ENCODE assay signal across 8 cellular contexts in genomic region chr11:31958086-31958735, GRCh38.
DNase-seq lines count a peak whose midpoint lies in the region; ATAC-seq and TF ChIP-seq lines count a peak whose summit lies in the region.

No MANE protein-coding gene starts in this region.

- H3K9ac ChIP-seq in H9 (ENCODE audit: extremely low read depth, insufficient read length, low read length) (no peak overlapping the region), Loucy (ENCODE audit: low read depth, low read length, poor library complexity, severe bottlenecking) (no peak overlapping the region), endodermal cell (ENCODE audit: extremely low read depth, low read length, poor library complexity, severe bottlenecking) (no peak overlapping the region), mesenchymal stem cell (ENCODE audit: low read length) (peak overlapping the region; percentile 46)

- H3K4me1 ChIP-seq in H9 (ENCODE audit: insufficient read depth, low read length) (no peaks in the 10 kb centered on the region), Loucy (ENCODE audit: insufficient read depth, low read length, poor library complexity, severe bottlenecking) (no peaks in the 10 kb centered on the region), endodermal cell (ENCODE audit: control insufficient read depth, insufficient read depth, low read length) (peaks cover 32% of the 10 kb centered on the region), mesenchymal stem cell (ENCODE audit: control insufficient read depth, insufficient read depth, low read depth, low read length) (no peaks in the 10 kb centered on the region)

- no peak overlapping the region for H3K56ac ChIP-seq in H9 (ENCODE audit: insufficient read length, low read depth, low read length)

- no peak overlapping the region for H3K4me3 Mint-ChIP-seq in H9
- no peak overlapping the region for H3K4me3 Mint-ChIP-seq in activated CD4-positive, alpha-beta memory T cell treated with anti-CD3 and anti-CD28 coated beads, Interleukin-2, amount 10 ng/mL, durations not matched to agents 7 days and 5 days
- no peak overlapping the region for H3K4me3 Mint-ChIP-seq in endodermal cell
- H3K4me3 Mint-ChIP-seq in stimulated activated naive B cell treated with anti-CD40 and anti-IgM and Interleukin-4, amounts not matched to agents 10 μg/mL and 1 μg/mL and 100 μg/mL, for 72 hours, result no peak overlapping the region

- H3K36me3 Mint-ChIP-seq in H9 (ENCODE audit: insufficient read depth in 1 of 3, low read depth in 3 of 3) (no peaks in the 10 kb centered on the region), endodermal cell (ENCODE audit: low read depth) (no peaks in the 10 kb centered on the region)
- H3K36me3 Mint-ChIP-seq in activated CD4-positive, alpha-beta memory T cell treated with anti-CD3 and anti-CD28 coated beads, Interleukin-2, amount 10 ng/mL, durations not matched to agents 7 days and 5 days (ENCODE audit: low read depth), result no peaks in the 10 kb centered on the region
- H3K36me3 Mint-ChIP-seq in stimulated activated naive B cell treated with anti-CD40 and anti-IgM and Interleukin-4, amounts not matched to agents 10 μg/mL and 1 μg/mL and 100 μg/mL, for 72 hours, result no peaks in the 10 kb centered on the region

- H3K4ac ChIP-seq in H9 (ENCODE audit: low read depth, low read length) (no peak overlapping the region), mesenchymal stem cell (ENCODE audit: low read depth in 1 of 2, low read length in 2 of 2) (no peak overlapping the region)

- no CpG with 5 or more reads among the region's 15 CpGs for WGBS in H9 (ENCODE audit: extremely low coverage, insufficient read length, low lambda C conversion rate)
- WGBS in endodermal cell (ENCODE audit: insufficient coverage in 1 of 2, insufficient read length in 1 of 2), 2 experiments, result 28 to 60% methylated on average over 7 to 15 of the region's 15 CpGs
- WGBS in mesenchymal stem cell, result 27% methylated on average over 15 of the region's 15 CpGs

- no peak overlapping the region for H4K91ac ChIP-seq in H9 (ENCODE audit: insufficient read length, low read depth, low read length)
- H4K91ac ChIP-seq in mesenchymal stem cell (ENCODE audit: low read length), result no peak overlapping the region

- H3K9me3 ChIP-seq in H9 (ENCODE audit: control insufficient read depth, low read depth, low read length) (no peaks in the 10 kb centered on the region), Loucy (ENCODE audit: insufficient read depth, low read depth, low read length) (no peaks in the 10 kb centered on the region), endodermal cell (ENCODE audit: control insufficient read depth, low read length) (no peaks in the 10 kb centered on the region), mesenchymal stem cell (ENCODE audit: control insufficient read depth, low read length) (no peaks in the 10 kb centered on the region)

- H3K18ac ChIP-seq in H9 (ENCODE audit: insufficient read length, low read depth, low read length), result no peak overlapping the region
- H3K18ac ChIP-seq in mesenchymal stem cell (ENCODE audit: low read depth in 1 of 2, low read length in 2 of 2), result no peak overlapping the region

- TF ChIP-seq CTCF in H9 (conservative IDR thresholded peaks at IDR 0.05) (peak; percentile 98), Loucy (conservative IDR thresholded peaks at IDR 0.05; ENCODE audit: low read length) (peak; percentile 78), endodermal cell (conservative IDR thresholded peaks at IDR 0.05) (peak; percentile 99)

- H3K36me3 ChIP-seq in Loucy (ENCODE audit: insufficient read depth, low read length) (no peaks in the 10 kb centered on the region), endodermal cell (ENCODE audit: control insufficient read depth, insufficient read depth, low read length) (no peaks in the 10 kb centered on the region), mesenchymal stem cell (ENCODE audit: control insufficient read depth in 1 of 2, insufficient read depth in 2 of 2, low read depth in 1 of 2, low read length in 2 of 2) (no peaks in the 10 kb centered on the region)

- H2BK5ac ChIP-seq in H9 (ENCODE audit: insufficient read length, low read length) (no peak overlapping the region), mesenchymal stem cell (ENCODE audit: low read depth, low read length, poor library complexity, severe bottlenecking) (no peak overlapping the region)

- H3K14ac ChIP-seq in H9 (ENCODE audit: insufficient read depth, low read length) (no peak overlapping the region), mesenchymal stem cell (ENCODE audit: low read length in 2 of 2) (no peak overlapping the region)

- H3K4me2 ChIP-seq in H9 (ENCODE audit: insufficient read depth, insufficient read length, low read length) (no peak overlapping the region), Loucy (ENCODE audit: low read depth, low read length, poor library complexity, severe bottlenecking) (no peak overlapping the region), mesenchymal stem cell (ENCODE audit: low read length, poor library complexity, severe bottlenecking) (no peak overlapping the region)

- H2BK12ac ChIP-seq in H9 (ENCODE audit: insufficient read length, low read depth, low read length) (no peak overlapping the region), mesenchymal stem cell (ENCODE audit: low read length in 2 of 2) (no peak overlapping the region)

- ATAC-seq in stimulated activated naive B cell treated with anti-CD40 and anti-IgM and Interleukin-4, amounts not matched to agents 10 μg/mL and 1 μg/mL and 100 μg/mL, for 72 hours (replicated peaks), result peak; percentile 67 to 70

- H3K27me3 Mint-ChIP-seq in H9 (ENCODE audit: low read depth) (peaks cover 13% of the 10 kb centered on the region), endodermal cell (ENCODE audit: insufficient read depth) (peaks cover 28% of the 10 kb centered on the region)
- peaks cover 3% of the 10 kb centered on the region for H3K27me3 Mint-ChIP-seq in activated CD4-positive, alpha-beta memory T cell treated with anti-CD3 and anti-CD28 coated beads, Interleukin-2, amount 10 ng/mL, durations not matched to agents 7 days and 5 days
- peaks cover 3 to 24% of the 10 kb centered on the region in 2 donors for H3K27me3 Mint-ChIP-seq in stimulated activated naive B cell treated with anti-CD40 and anti-IgM and Interleukin-4, amounts not matched to agents 10 μg/mL and 1 μg/mL and 100 μg/mL, for 72 hours

- no peaks in the 10 kb centered on the region for H3K79me1 ChIP-seq in H9 (ENCODE audit: insufficient read depth, low read depth, low read length, poor library complexity, severe bottlenecking)
- no peaks in the 10 kb centered on the region for H3K79me1 ChIP-seq in mesenchymal stem cell (replicated peaks; ENCODE audit: low read length, poor library complexity, severe bottlenecking)

- peaks cover 12 to 13% of the 10 kb centered on the region in 2 experiments for H3K4me1 Mint-ChIP-seq in H9
- H3K4me1 Mint-ChIP-seq in activated CD4-positive, alpha-beta memory T cell treated with anti-CD3 and anti-CD28 coated beads, Interleukin-2, amount 10 ng/mL, durations not matched to agents 7 days and 5 days, result no peaks in the 10 kb centered on the region
- H3K4me1 Mint-ChIP-seq in endodermal cell, result peaks cover 52% of the 10 kb centered on the region
- no peaks in the 10 kb centered on the region for H3K4me1 Mint-ChIP-seq in stimulated activated naive B cell treated with anti-CD40 and anti-IgM and Interleukin-4, amounts not matched to agents 10 μg/mL and 1 μg/mL and 100 μg/mL, for 72 hours

- POLR2A ChIA-PET in activated CD4-positive, alpha-beta memory T cell treated with anti-CD3 and anti-CD28 coated beads, Interleukin-2, amount 10 ng/mL, durations not matched to agents 7 days and 5 days (lab: Charles Lee), result interaction anchor here (0.7 kb wide), 1 partner anchor 8 kb away, joined by 3 read pairs; no protein-coding TSS in a partner anchor

- no peak overlapping the region for H2BK120ac ChIP-seq in H9 (ENCODE audit: low read depth, low read length, poor library complexity, severe bottlenecking)
- H2BK120ac ChIP-seq in mesenchymal stem cell (ENCODE audit: low read depth, low read length), result no peak overlapping the region

- DNase-seq in NCI-H146 (lab: John Stamatoyannopoulos, UW), result peak; percentile 41
- no peak for DNase-seq in NCI-H146 treated with DMSO at 0.1 percent for 48 hours (lab: John Stamatoyannopoulos, UW; ENCODE audit: unreplicated experiment)
- DNase-seq in H9, result peak; percentile 79
- peak; percentile 66 for DNase-seq in activated CD4-positive, alpha-beta memory T cell treated with anti-CD3 and anti-CD28 coated beads, Interleukin-2, amount 10 ng/mL, durations not matched to agents 7 days and 5 days
- DNase-seq in endodermal cell, result peak; percentile 96
- peak; percentile 24 for DNase-seq in mesenchymal stem cell
- DNase-seq in stimulated activated naive B cell treated with anti-CD40 and anti-IgM and Interleukin-4, amounts not matched to agents 10 μg/mL and 1 μg/mL and 100 μg/mL, for 72 hours, result peak; percentile 4

- no peak overlapping the region for H2AK5ac ChIP-seq in H9 (ENCODE audit: insufficient read length, low read length)
- H2AK5ac ChIP-seq in mesenchymal stem cell (ENCODE audit: low read length, severe bottlenecking), result no peak overlapping the region

- H3F3A ChIP-seq in Loucy (ENCODE audit: low read depth), result no peaks in the 10 kb centered on the region

- no peak overlapping the region for H4K8ac ChIP-seq in H9 (replicated peaks; ENCODE audit: insufficient read length, low read depth, low read length)
- H4K8ac ChIP-seq in mesenchymal stem cell (ENCODE audit: low read length), result no peak overlapping the region

- H3K23ac ChIP-seq in H9 (ENCODE audit: insufficient read length, low read depth, low read length), result no peak overlapping the region
- no peak overlapping the region for H3K23ac ChIP-seq in mesenchymal stem cell (ENCODE audit: low read length in 2 of 2)

- H2AFZ ChIP-seq in H9 (ENCODE audit: low read length), result no peak overlapping the region
- no peak overlapping the region for H2AFZ ChIP-seq in Loucy (ENCODE audit: low read length)
- no peak overlapping the region for H2AFZ ChIP-seq in mesenchymal stem cell (ENCODE audit: low read depth, low read length)

- H4K20me1 ChIP-seq in H9 (ENCODE audit: control insufficient read depth, insufficient read depth, insufficient read length) (no peaks in the 10 kb centered on the region), Loucy (ENCODE audit: insufficient read depth, low read length, poor library complexity, severe bottlenecking) (no peaks in the 10 kb centered on the region)

- H2BK15ac ChIP-seq in H9 (ENCODE audit: low read depth, low read length), result no peak overlapping the region
- no peak overlapping the region for H2BK15ac ChIP-seq in mesenchymal stem cell (ENCODE audit: low read depth, poor library complexity, severe bottlenecking)

- H3K4me3 ChIP-seq in Loucy (ENCODE audit: low read length, poor library complexity, severe bottlenecking) (no peak overlapping the region), endodermal cell (ENCODE audit: low read length) (no peak overlapping the region), mesenchymal stem cell (ENCODE audit: insufficient read depth in 1 of 2, low read depth in 1 of 2, low read length in 2 of 2) (no peak overlapping the region)

- H3K9me2 ChIP-seq in Loucy (replicated peaks; ENCODE audit: low read depth, low read length), result no peaks in the 10 kb centered on the region

- no peaks in the 10 kb centered on the region for H3K23me2 ChIP-seq in H9 (ENCODE audit: insufficient read length, low read depth, low read length, poor library complexity, severe bottlenecking)

- H3T11ph ChIP-seq in H9 (ENCODE audit: low read length), result no peak overlapping the region

- CTCF ChIA-PET in activated CD4-positive, alpha-beta memory T cell treated with anti-CD3 and anti-CD28 coated beads, Interleukin-2, amount 10 ng/mL, durations not matched to agents 7 days and 5 days (lab: Charles Lee), result interaction anchor here (0.6 to 2.8 kb wide), 28 partner anchors 9 to 851 kb away, joined by 3 to 22 read pairs (median 4); no protein-coding TSS in a partner anchor

- H3K27me3 ChIP-seq in H9 (ENCODE audit: insufficient read depth, low read length) (no peaks in the 10 kb centered on the region), Loucy (ENCODE audit: insufficient read depth, low read length, poor library complexity, severe bottlenecking) (no peaks in the 10 kb centered on the region), endodermal cell (ENCODE audit: control insufficient read depth, insufficient read depth, low read length, poor library complexity, severe bottlenecking) (peaks cover 12% of the 10 kb centered on the region), mesenchymal stem cell (ENCODE audit: control insufficient read depth in 1 of 2, insufficient read depth in 1 of 2, low read length in 2 of 2) (peaks cover 0 to 28% of the 10 kb centered on the region in 2 experiments)

- no peaks in the 10 kb centered on the region; the same call in 1 of the 2 replicates for H3K79me2 ChIP-seq in H9 (ENCODE audit: insufficient read depth, low read length)
- no peaks in the 10 kb centered on the region for H3K79me2 ChIP-seq in Loucy (ENCODE audit: insufficient read depth, low read length)

- H3K27ac Mint-ChIP-seq in H9 (no peak overlapping the region), endodermal cell (no peak overlapping the region)
- H3K27ac Mint-ChIP-seq in activated CD4-positive, alpha-beta memory T cell treated with anti-CD3 and anti-CD28 coated beads, Interleukin-2, amount 10 ng/mL, durations not matched to agents 7 days and 5 days, result no peak overlapping the region
- H3K27ac Mint-ChIP-seq in stimulated activated naive B cell treated with anti-CD40 and anti-IgM and Interleukin-4, amounts not matched to agents 10 μg/mL and 1 μg/mL and 100 μg/mL, for 72 hours, result no peak overlapping the region

- no peak overlapping the region for H3K27ac ChIP-seq in H9 (ENCODE audit: insufficient read length, low read depth, low read length)
- H3K27ac ChIP-seq in endodermal cell (ENCODE audit: low read depth, low read length), result no peak overlapping the region
- no peak overlapping the region for H3K27ac ChIP-seq in mesenchymal stem cell (ENCODE audit: low read length, poor library complexity, severe bottlenecking)

- no peak overlapping the region for H4K5ac ChIP-seq in H9 (ENCODE audit: insufficient read length, low read depth, low read length)

- no peak overlapping the region for H2BK20ac ChIP-seq in H9 (ENCODE audit: low read depth, low read length, poor library complexity, severe bottlenecking)

- H3K9me3 Mint-ChIP-seq in H9, result no peaks in the 10 kb centered on the region
- no peaks in the 10 kb centered on the region for H3K9me3 Mint-ChIP-seq in activated CD4-positive, alpha-beta memory T cell treated with anti-CD3 and anti-CD28 coated beads, Interleukin-2, amount 10 ng/mL, durations not matched to agents 7 days and 5 days
- no peaks in the 10 kb centered on the region for H3K9me3 Mint-ChIP-seq in endodermal cell
- H3K9me3 Mint-ChIP-seq in stimulated activated naive B cell treated with anti-CD40 and anti-IgM and Interleukin-4, amounts not matched to agents 10 μg/mL and 1 μg/mL and 100 μg/mL, for 72 hours, result peaks cover 0 to 1% of the 10 kb centered on the region in 2 donors
